1 cellular context compared by ENCODE assay signal in genomic region chr7:129762387-129762969, GRCh38.
A peak's percentile ranks its signal among the peaks of the same experiment; 100 is the strongest.
TF ChIP-seq lines count a peak whose summit lies in the region.

No MANE protein-coding gene starts in this region.

TF ChIP-seq in H1, 55 proteins besides CTCF, POLR2A, EP300 and RAD21:
- TF ChIP-seq USF2 (IDR thresholded peaks at IDR 0.05; ENCODE audit: low read length) (0 out of 2 replicates have a peak, but pooled peaks have one; percentile 26), HDAC2 (IDR thresholded peaks at IDR 0.05; ENCODE audit: borderline replicate concordance in 1 of 2, low read depth in 2 of 2, low read length in 2 of 2) (no peak), JUND (IDR thresholded peaks at IDR 0.05; ENCODE audit: low read length) (no peak), MAX (IDR thresholded peaks at IDR 0.05) (no peak)
